ENCODE assay signal across 9 cellular contexts in the genomic region with DNA sequence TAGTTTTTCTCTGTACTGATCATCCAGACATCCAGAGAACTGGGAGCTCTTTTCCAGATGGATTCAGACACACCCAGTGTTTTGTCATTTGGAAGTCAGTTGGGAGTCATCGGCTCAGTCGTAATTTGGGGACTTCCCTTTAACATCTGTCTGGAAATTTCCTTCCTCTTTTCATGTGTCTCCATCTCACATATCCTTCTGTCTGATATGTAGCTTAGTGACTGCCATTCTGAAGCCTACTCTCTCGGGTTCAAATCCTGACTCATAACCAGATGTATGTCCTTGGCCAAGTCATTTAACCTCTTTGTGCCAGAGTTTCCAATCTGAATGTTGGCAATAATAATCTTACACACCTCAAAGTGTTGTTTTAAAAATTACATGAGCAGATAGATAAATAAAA. TPM values are rescaled to one million over a fixed set of nuclear protein-coding genes. Genes with fewer than 3 reads are reported as not detected.
A peak's percentile ranks its signal among the peaks of the same experiment; 100 is the strongest.
DNase-seq lines count a peak whose midpoint lies in the region; ATAC-seq and TF ChIP-seq lines count a peak whose summit lies in the region.
"Had no signal": no experiment of that assay in that cellular context is flagged by ENCODE, and none has a peak within 500 bp of the region (broad histone marks: within the 10 kb centered on the region; RNA-seq: fewer than 3 reads in every experiment).

No MANE protein-coding gene starts in this region.

- H3K27ac Mint-ChIP-seq in HFFc6 = peak overlapping the region; percentile 67
- peak overlapping the region; percentile 66 for H3K27ac Mint-ChIP-seq in activated CD4-positive, alpha-beta memory T cell treated with anti-CD3 and anti-CD28 coated beads for 36 hours
- H3K27ac Mint-ChIP-seq in memory B cell = peak overlapping the region; percentile 95

- POLR2A ChIA-PET in activated CD4-positive, alpha-beta memory T cell treated with anti-CD3 and anti-CD28 coated beads for 36 hours (lab: Charles Lee) = interaction anchor here (1.2 to 1.5 kb wide), 2 partner anchors 13 to 34 kb away, joined by 3 to 5 read pairs; no protein-coding TSS in a partner anchor

- H3K36me3 Mint-ChIP-seq in HFFc6 (ENCODE audit: low read depth) = peaks cover 23% of the 10 kb centered on the region
- H3K36me3 Mint-ChIP-seq in activated CD4-positive, alpha-beta memory T cell treated with anti-CD3 and anti-CD28 coated beads for 36 hours = peaks cover 24% of the 10 kb centered on the region
- peaks cover 15% of the 10 kb centered on the region for H3K36me3 Mint-ChIP-seq in memory B cell

- H3K4me1 Mint-ChIP-seq in HFFc6 (ENCODE audit: low read depth) = peaks cover 50% of the 10 kb centered on the region
- H3K4me1 Mint-ChIP-seq in activated CD4-positive, alpha-beta memory T cell treated with anti-CD3 and anti-CD28 coated beads for 36 hours (ENCODE audit: low read depth) = peaks cover 44% of the 10 kb centered on the region
- H3K4me1 Mint-ChIP-seq in memory B cell = peaks cover 35% of the 10 kb centered on the region

- peak overlapping the region; percentile 26; the same call in 1 of the 2 replicates for H3K27ac ChIP-seq in ACC112 (ENCODE audit: low read depth, low read length)

- H3K27me3 Mint-ChIP-seq in HFFc6 (ENCODE audit: insufficient read depth) (no peaks in the 10 kb centered on the region), memory B cell (no peaks in the 10 kb centered on the region)
- H3K27me3 Mint-ChIP-seq in activated CD4-positive, alpha-beta memory T cell treated with anti-CD3 and anti-CD28 coated beads for 36 hours = no peaks in the 10 kb centered on the region

- H3K4me3 ChIP-seq in ACC112 (ENCODE audit: low read depth, low read length) = 0 out of 2 replicates have a peak overlapping the region, but pooled peaks have one; percentile 41

- peaks cover 21% of the 10 kb centered on the region for H3K4me1 ChIP-seq in ACC112 (ENCODE audit: control insufficient read depth, insufficient read depth, low read length, unreplicated experiment)

- H2AFZ ChIP-seq in ACC112 (ENCODE audit: low read length, unreplicated experiment) = no peak overlapping the region

- H3K36me3 ChIP-seq in ACC112 (ENCODE audit: insufficient read depth, low read length) = no peaks in the 10 kb centered on the region

- H3K9me3 Mint-ChIP-seq in HFFc6 (no peaks in the 10 kb centered on the region), memory B cell (peaks cover 1% of the 10 kb centered on the region)
- H3K9me3 Mint-ChIP-seq in activated CD4-positive, alpha-beta memory T cell treated with anti-CD3 and anti-CD28 coated beads for 36 hours = no peaks in the 10 kb centered on the region

- ATAC-seq in memory B cell (ENCODE audit: low read depth) (no peak), HG02970 (IDR thresholded peaks at IDR 0.05; ENCODE audit: low FRiP score, unreplicated experiment) (no peak), GM21717 (IDR thresholded peaks at IDR 0.05; ENCODE audit: unreplicated experiment) (no peak)

- no peak for TF ChIP-seq CTCF in HFFc6 (IDR thresholded peaks at IDR 0.05)

- no peaks in the 10 kb centered on the region for H3K27me3 ChIP-seq in ACC112 (ENCODE audit: insufficient read depth, low read length)

- peaks cover 67% of the 10 kb centered on the region for H3K79me2 ChIP-seq in ACC112 (ENCODE audit: control insufficient read depth, insufficient read depth, low read length, unreplicated experiment)

- DNase-seq in HFFc6 = no peak
- DNase-seq in activated CD4-positive, alpha-beta memory T cell treated with anti-CD3 and anti-CD28 coated beads for 36 hours = no peak
- DNase-seq in memory B cell (ENCODE audit: low spot score in 2 of 2) = no peak
- no peak for DNase-seq in NCI-H446 (lab: John Stamatoyannopoulos, UW)
- no peak for DNase-seq in NCI-H446 treated with DMSO at 0.1 percent for 48 hours (lab: John Stamatoyannopoulos, UW)
- DNase-seq: foreskin melanocyte had no signal

- intact Hi-C loops in activated CD4-positive, alpha-beta memory T cell treated with anti-CD3 and anti-CD28 coated beads for 36 hours (cut with micrococcal nuclease) = loop anchor here (1.0 kb wide), 1 partner anchor 8 kb away; no protein-coding TSS in a partner anchor

- peak overlapping the region; percentile 60 for H3K4me3 Mint-ChIP-seq in HFFc6
- peak overlapping the region; percentile 27 for H3K4me3 Mint-ChIP-seq in activated CD4-positive, alpha-beta memory T cell treated with anti-CD3 and anti-CD28 coated beads for 36 hours
- H3K4me3 Mint-ChIP-seq in memory B cell = peak overlapping the region; percentile 79

- CTCF ChIA-PET in activated CD4-positive, alpha-beta memory T cell treated with anti-CD3 and anti-CD28 coated beads for 36 hours (lab: Charles Lee) = interaction anchor here (0.8 to 2.1 kb wide), 4 partner anchors 34 to 167 kb away, joined by 3 to 5 read pairs (median 4); no protein-coding TSS in a partner anchor

RNA-seq across cellular contexts. Expression of a gene that starts 3.0 kb away (rescaled TPM):
- total RNA-seq in HFFc6 (2021; fragmentation: NEBNext Ultra II Directional; extraction: Animal tissue kit (Norgen Biotek cat#: 25700)) = 10 to 100 TPM; 15.2 to 19.4 (median 16.3) TPM
- total RNA-seq in activated CD4-positive, alpha-beta memory T cell treated with anti-CD3 and anti-CD28 coated beads for 36 hours = 10 to 100 TPM; 27.7 to 30.0 TPM

Comparison
In these comparisons a context has a peak if more than half of its experiments do, and no peak if none do; other contexts are left out.
1. H3K4me3 Mint-ChIP-seq: peak in every context shown above with its lines; median percentile 79 in memory B cell; 60 in HFFc6; 27 in activated CD4-positive, alpha-beta memory T cell treated with anti-CD3 and anti-CD28 coated beads for 36 hours.